ENCODE assay signal across 25 cellular contexts in the genomic region with DNA sequence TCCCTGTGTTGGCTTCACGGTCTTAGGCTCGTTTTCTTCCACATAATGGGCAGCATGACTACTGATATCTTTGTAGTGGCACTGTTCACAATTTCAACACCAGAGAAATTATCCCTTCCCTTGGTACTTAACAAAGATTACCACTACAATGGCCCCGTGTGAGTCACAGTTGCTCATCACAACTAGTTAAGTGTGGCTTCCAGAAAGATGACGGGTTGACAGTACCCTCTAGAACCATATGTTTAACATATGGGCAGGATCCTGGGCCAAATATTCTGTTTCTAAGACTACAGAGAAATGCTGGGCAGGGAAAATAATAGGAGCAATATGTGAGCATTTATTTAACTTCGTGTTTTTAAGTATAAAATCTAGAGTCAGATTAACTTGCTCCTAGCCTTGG.
DNase-seq lines count a peak whose midpoint lies in the region; ATAC-seq and TF ChIP-seq lines count a peak whose summit lies in the region.
"Had no signal": no experiment of that assay in that cellular context is flagged by ENCODE, and none has a peak within 500 bp of the region (broad histone marks: within the 10 kb centered on the region; RNA-seq: fewer than 3 reads in every experiment).

No MANE protein-coding gene starts in this region.

- DNase-seq in G401 (ENCODE audit: low spot score) = peak; percentile 45
- peak; percentile 67 for DNase-seq in NCI-H2171 treated with DMSO at 0.1 percent for 48 hours (lab: John Stamatoyannopoulos, UW)
- peak; percentile 54 for DNase-seq in fibroblast of mammary gland (ENCODE audit: low read depth)
- no peak for DNase-seq in activated effector memory CD4-positive, alpha-beta T cell treated with anti-CD3 and anti-CD28 coated beads, Interleukin-2, amount 50 U/mL, for 16 hours
- no peak for DNase-seq in H4 (ENCODE audit: low spot score)
- DNase-seq in stimulated activated naive CD4-positive, alpha-beta T cell (lab: John Stamatoyannopoulos, UW) = no peak
- DNase-seq: activated CD4-positive, alpha-beta T cell treated with anti-CD3 and anti-CD28 coated beads, Interleukin-2, amount 50 U/mL, for 4 hours; activated naive CD8-positive, alpha-beta T cell treated with anti-CD3 and anti-CD28 coated beads, Interleukin-2, amount 10 ng/mL, durations not matched to agents 7 days and 5 days; Caco-2; effector CD8-positive, alpha-beta T cell; kidney; mucosa of descending colon; NCI-H1417 treated with DMSO at 0.1 percent for 48 hours; NCI-H526 treated with DMSO at 0.1 percent for 48 hours; nephron progenitor cell; ovary; stimulated activated CD4-positive, alpha-beta T cell treated with anti-CD3 and anti-CD28 coated beads, Interleukin-12 subunit alpha, Interleukin-12 subunit beta, amount 100 ng/mL, for 4 hours; stimulated activated naive CD8-positive, alpha-beta T cell treated with anti-CD3 and anti-CD28 coated beads, Interleukin-15, amount 100 ng/mL, for 72 hours; T-helper 9 cell; thyroid gland had no signal

- in situ Hi-C loops in G401 (cut with HindIII; ENCODE audit: low sequenced_read_pairs) = no loop called here

- no peak overlapping the region for H3K4me3 ChIP-seq in fibroblast of mammary gland (ENCODE audit: control insufficient read depth, low read depth, low read length)
- H3K4me3 ChIP-seq: K562, mucosa of descending colon, ovary, thyroid gland had no signal

- no peak for TF ChIP-seq CTCF in fibroblast of mammary gland (conservative IDR thresholded peaks at IDR 0.05; ENCODE audit: control insufficient read depth, insufficient read depth, low read depth, low read length)

- ATAC-seq in SK-N-SH treated with all-trans-retinoic acid at 6 μM for 48 hours = peak; percentile 39; the same call in 2 of the 3 replicates
- no peak for ATAC-seq in esophagus mucosa
- ATAC-seq: HCT116; K562; mucosa of descending colon; stimulated activated naive CD8-positive, alpha-beta T cell treated with anti-CD3 and anti-CD28 coated beads, Interleukin-15, amount 100 ng/mL, for 72 hours; WTC11 had no signal

TF ChIP-seq in SK-N-SH treated with all-trans-retinoic acid at 6 μM for 48 hours, 23 proteins besides CTCF, POLR2A, EP300 and RAD21:
- TF ChIP-seq ISL1 (CRISPR knock-in tag; IDR thresholded peaks at IDR 0.05) (0 out of 2 replicates have a peak, but pooled peaks have one; percentile 6), ESRRG (CRISPR knock-in tag; IDR thresholded peaks at IDR 0.05) (no peak)
- TF ChIP-seq, protein P1, sequence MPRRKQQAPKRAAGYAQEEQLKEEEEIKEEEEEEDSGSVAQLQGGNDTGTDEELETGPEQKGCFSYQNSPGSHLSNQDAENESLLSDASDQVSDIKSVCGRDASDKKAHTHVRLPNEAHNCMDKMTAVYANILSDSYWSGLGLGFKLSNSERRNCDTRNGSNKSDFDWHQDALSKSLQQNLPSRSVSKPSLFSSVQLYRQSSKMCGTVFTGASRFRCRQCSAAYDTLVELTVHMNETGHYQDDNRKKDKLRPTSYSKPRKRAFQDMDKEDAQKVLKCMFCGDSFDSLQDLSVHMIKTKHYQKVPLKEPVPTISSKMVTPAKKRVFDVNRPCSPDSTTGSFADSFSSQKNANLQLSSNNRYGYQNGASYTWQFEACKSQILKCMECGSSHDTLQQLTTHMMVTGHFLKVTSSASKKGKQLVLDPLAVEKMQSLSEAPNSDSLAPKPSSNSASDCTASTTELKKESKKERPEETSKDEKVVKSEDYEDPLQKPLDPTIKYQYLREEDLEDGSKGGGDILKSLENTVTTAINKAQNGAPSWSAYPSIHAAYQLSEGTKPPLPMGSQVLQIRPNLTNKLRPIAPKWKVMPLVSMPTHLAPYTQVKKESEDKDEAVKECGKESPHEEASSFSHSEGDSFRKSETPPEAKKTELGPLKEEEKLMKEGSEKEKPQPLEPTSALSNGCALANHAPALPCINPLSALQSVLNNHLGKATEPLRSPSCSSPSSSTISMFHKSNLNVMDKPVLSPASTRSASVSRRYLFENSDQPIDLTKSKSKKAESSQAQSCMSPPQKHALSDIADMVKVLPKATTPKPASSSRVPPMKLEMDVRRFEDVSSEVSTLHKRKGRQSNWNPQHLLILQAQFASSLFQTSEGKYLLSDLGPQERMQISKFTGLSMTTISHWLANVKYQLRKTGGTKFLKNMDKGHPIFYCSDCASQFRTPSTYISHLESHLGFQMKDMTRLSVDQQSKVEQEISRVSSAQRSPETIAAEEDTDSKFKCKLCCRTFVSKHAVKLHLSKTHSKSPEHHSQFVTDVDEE (CRISPR knock-in tag; IDR thresholded peaks at IDR 0.05) = no peak

Comparison
In these comparisons a context has a peak if more than half of its experiments do, and no peak if none do; other contexts are left out.
1. DNase-seq: peak in G401 (single experiment), NCI-H2171 treated with DMSO at 0.1 percent for 48 hours (single experiment) and fibroblast of mammary gland (single experiment); none in activated effector memory CD4-positive, alpha-beta T cell treated with anti-CD3 and anti-CD28 coated beads, Interleukin-2, amount 50 U/mL, for 16 hours (single experiment), H4 (single experiment) and stimulated activated naive CD4-positive, alpha-beta T cell (0 of 6).